Comparison of ENCODE assay signal across 8 cellular contexts in the genomic region with DNA sequence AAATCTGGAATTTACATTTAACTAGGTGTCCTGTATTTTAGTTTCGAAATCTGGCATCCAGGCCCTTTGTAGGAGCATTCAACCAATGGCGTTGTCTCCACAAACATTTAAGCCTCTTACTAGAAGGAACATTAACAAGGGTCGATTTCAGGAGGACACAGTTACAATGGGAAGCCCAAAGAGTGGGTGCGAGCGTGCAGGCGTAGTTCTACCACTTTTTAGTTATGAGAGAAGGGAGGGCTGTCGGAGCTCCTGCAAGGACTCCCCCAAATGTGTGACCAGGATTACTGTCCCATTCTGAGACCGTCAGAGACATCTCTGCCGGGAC. TPM values are rescaled to one million over a fixed set of nuclear protein-coding genes. Genes with fewer than 3 reads are reported as not detected.
DNase-seq lines count a peak whose midpoint lies in the region; ATAC-seq and TF ChIP-seq lines count a peak whose summit lies in the region.

No MANE protein-coding gene starts in this region.

- H3K27ac ChIP-seq in caudate nucleus (ENCODE audit: low read depth, low read length) (peak overlapping the region; percentile 67), mesodermal cell (ENCODE audit: low read depth, low read length, severe bottlenecking) (no peak overlapping the region)

- H3K36me3 ChIP-seq in mesodermal cell (ENCODE audit: control insufficient read depth, insufficient read depth, low read length), result peaks cover 15% of the 10 kb centered on the region

- ATAC-seq in GM19035 (IDR thresholded peaks at IDR 0.05; ENCODE audit: unreplicated experiment), result peak; percentile 24
- ATAC-seq in HG03565 (IDR thresholded peaks at IDR 0.05; ENCODE audit: unreplicated experiment), result peak; percentile 21

- H3K4me1 ChIP-seq in mesodermal cell (ENCODE audit: control insufficient read depth, insufficient read depth, low read length, poor library complexity, severe bottlenecking), result peaks cover 15% of the 10 kb centered on the region

- no peaks in the 10 kb centered on the region for H3K9me3 ChIP-seq in mesodermal cell (ENCODE audit: control insufficient read depth, low read length)

- no peak for TF ChIP-seq POLR2A in erythroblast (IDR thresholded peaks at IDR 0.05; ENCODE audit: low read length)

- 16 to 27% methylated on average over 5 to 9 of the region's 9 CpGs for WGBS in mesodermal cell (ENCODE audit: insufficient coverage in 2 of 2), 2 experiments

- peak in 1 of 61 donors; percentile 39 for DNase-seq in caudate nucleus (lab: John Stamatoyannopoulos, UW)
- DNase-seq in stimulated activated CD4-positive, alpha-beta T cell treated with anti-CD3 and anti-CD28 coated beads, Interleukin-2, amount 100 ng/mL, for 24 hours, result no peak
- DNase-seq in erythroblast (lab: John Stamatoyannopoulos, UW), result no peak
- DNase-seq in stimulated activated naive CD4-positive, alpha-beta T cell (lab: John Stamatoyannopoulos, UW), result no peak
- DNase-seq in dermis blood vessel endothelial cell, result no peak

- H3K4me3 ChIP-seq in mesodermal cell (ENCODE audit: extremely low read depth, insufficient read depth, low read length, poor library complexity, severe bottlenecking), result peak overlapping the region; percentile 89

RNA-seq across cellular contexts. Expression of a gene that starts 0.4 kb away (rescaled TPM):
- polyA plus RNA-seq in mesodermal cell (2013, experiment 1 of 2), result 22.8 TPM
- 20.2 TPM for polyA plus RNA-seq in mesodermal cell (2013, experiment 2 of 2)
- total RNA-seq in dermis blood vessel endothelial cell, result 14.3 and 19.3 TPM in 2 replicates

RNA-seq across cellular contexts. Expression of a gene that starts 8.7 kb away (rescaled TPM):
- 318 TPM for polyA plus RNA-seq in mesodermal cell (2013, experiment 1 of 2)
- polyA plus RNA-seq in mesodermal cell (2013, experiment 2 of 2), result 281 TPM
- 270 and 389 TPM in 2 replicates for total RNA-seq in dermis blood vessel endothelial cell

RNA-seq across cellular contexts. Expression of a gene that starts 46.4 kb away (rescaled TPM):
- not detected for polyA plus RNA-seq in mesodermal cell (2013, experiment 1 of 2)
- not detected for polyA plus RNA-seq in mesodermal cell (2013, experiment 2 of 2)
- not detected in 2 replicates for total RNA-seq in dermis blood vessel endothelial cell
